19 cellular contexts compared by ENCODE assay signal in the genomic region with DNA sequence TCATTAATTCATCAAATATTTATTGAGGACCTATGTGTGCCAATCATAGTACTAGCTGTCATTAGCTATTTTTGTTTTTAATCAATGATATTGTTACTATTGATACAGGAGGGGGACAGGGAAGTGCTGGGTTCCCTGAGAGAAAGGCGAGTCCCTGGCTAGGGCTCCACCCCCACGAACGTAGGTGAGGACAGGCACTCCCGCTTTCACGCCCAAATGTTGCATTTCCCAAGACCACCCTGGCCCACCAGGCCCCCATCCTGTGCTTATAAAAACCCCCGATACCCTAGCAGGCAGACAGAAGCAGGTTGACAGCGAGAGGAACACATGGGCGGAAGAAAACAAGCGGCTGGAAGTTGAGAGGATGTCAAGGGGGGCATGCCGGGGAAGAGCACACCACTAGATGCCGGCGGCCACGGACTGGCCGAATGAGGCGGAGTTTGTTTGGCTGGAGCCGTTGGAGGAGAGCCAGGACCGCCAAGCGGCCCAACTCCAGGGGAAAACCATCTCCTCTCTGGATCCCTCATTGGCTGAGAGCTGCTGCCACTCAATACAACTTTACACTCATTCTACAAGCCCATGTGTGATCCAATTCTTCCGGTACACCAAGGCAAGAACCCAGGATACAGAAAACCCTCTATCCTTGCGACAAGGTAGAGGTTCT.
A peak's percentile ranks its signal among the peaks of the same experiment; 100 is the strongest.
DNase-seq lines count a peak whose midpoint lies in the region; ATAC-seq and TF ChIP-seq lines count a peak whose summit lies in the region.
"Had no signal": no experiment of that assay in that cellular context is flagged by ENCODE, and none has a peak within 500 bp of the region (broad histone marks: within the 10 kb centered on the region; RNA-seq: fewer than 3 reads in every experiment).

No MANE protein-coding gene starts in this region.

- POLR2A ChIA-PET in WTC11 (lab: Charles Lee): no interaction called here

- H2BK12ac ChIP-seq in H9 (ENCODE audit: insufficient read length, low read depth, low read length): no peak overlapping the region

- H4K91ac ChIP-seq in H9 (ENCODE audit: insufficient read length, low read depth, low read length): no peak overlapping the region

- no peak overlapping the region for H3K56ac ChIP-seq in H9 (ENCODE audit: insufficient read length, low read depth, low read length)

- no peak overlapping the region for H3K4ac ChIP-seq in H9 (ENCODE audit: low read depth, low read length)

- no peak overlapping the region for H4K8ac ChIP-seq in H9 (replicated peaks; ENCODE audit: insufficient read length, low read depth, low read length)

- H3K27me3 ChIP-seq in H9 (ENCODE audit: insufficient read depth, low read length): no peaks in the 10 kb centered on the region
- H3K27me3 ChIP-seq in SJCRH30: no peaks in the 10 kb centered on the region
- H3K27me3 ChIP-seq in body of pancreas: no peaks in the 10 kb centered on the region
- H3K27me3 ChIP-seq: Peyer's patch had no signal

- CTCF ChIA-PET in WTC11 (lab: Charles Lee): interaction anchor here (0.6 kb wide), 1 partner anchor 250 kb away, joined by 3 read pairs; no protein-coding TSS in a partner anchor

- H2BK20ac ChIP-seq in H9 (ENCODE audit: low read depth, low read length, poor library complexity, severe bottlenecking): no peak overlapping the region

- no peak overlapping the region for H4K5ac ChIP-seq in H9 (ENCODE audit: insufficient read length, low read depth, low read length)

- no peak overlapping the region for H3K18ac ChIP-seq in H9 (ENCODE audit: insufficient read length, low read depth, low read length)

- no peak overlapping the region for H3K4me2 ChIP-seq in H9 (ENCODE audit: insufficient read depth, insufficient read length, low read length)

- H3K9me3 Mint-ChIP-seq in H9 (no peaks in the 10 kb centered on the region; a peak in 2 of 5 replicates), WTC11 (no peaks in the 10 kb centered on the region)

- H2BK120ac ChIP-seq in H9 (ENCODE audit: low read depth, low read length, poor library complexity, severe bottlenecking): no peak overlapping the region

- DNase-seq in NCI-H510A treated with DMSO at 0.1 percent for 48 hours (lab: John Stamatoyannopoulos, UW) (peak; percentile 13), NCI-H510A (lab: John Stamatoyannopoulos, UW) (no peak), H9 (no peak), WTC11 (ENCODE audit: low spot score) (no peak), SJCRH30 (no peak), body of pancreas (no peak)
- no peak for DNase-seq in activated CD8-positive, alpha-beta memory T cell treated with anti-CD3 and anti-CD28 coated beads, Interleukin-2, amount 50 U/mL, for 4 hours
- DNase-seq: 8988T, H7, HFFc6, KBM-7, NCI-H1092, NCI-H1436, NCI-H187 treated with DMSO at 0.1 percent for 48 hours, NCI-H345, NCI-H526, Peyer's patch had no signal

- no peak overlapping the region for H3K14ac ChIP-seq in H9 (ENCODE audit: insufficient read depth, low read length)

- no peak for TF ChIP-seq CTCF in H9 (conservative IDR thresholded peaks at IDR 0.05)
- TF ChIP-seq CTCF in WTC11 (IDR thresholded peaks at IDR 0.05): no peak
- TF ChIP-seq CTCF in body of pancreas (IDR thresholded peaks at IDR 0.05): no peak

- no CpG with 5 or more reads among the region's 20 CpGs for WGBS in H9 (ENCODE audit: extremely low coverage, insufficient read length, low lambda C conversion rate)
- 79% methylated on average over 20 of the region's 20 CpGs for WGBS in body of pancreas, 2 donors

- H2BK15ac ChIP-seq in H9 (ENCODE audit: low read depth, low read length): no peak overlapping the region

- intact Hi-C loops in body of pancreas (cut with DNase I): no loop called here

- ATAC-seq in WTC11 (0 out of 2 replicates have a peak, but pooled peaks have one; percentile 41), body of pancreas (no peak)

- no peaks in the 10 kb centered on the region for H3K23me2 ChIP-seq in H9 (ENCODE audit: insufficient read length, low read depth, low read length, poor library complexity, severe bottlenecking)

- no peaks in the 10 kb centered on the region for H3K79me2 ChIP-seq in H9 (ENCODE audit: insufficient read depth, low read length)

- H3K23ac ChIP-seq in H9 (ENCODE audit: insufficient read length, low read depth, low read length): no peak overlapping the region

- H3K4me1 Mint-ChIP-seq in H9 (no peaks in the 10 kb centered on the region), WTC11 (no peaks in the 10 kb centered on the region)
- H3K4me1 Mint-ChIP-seq: CD14-positive monocyte had no signal

- no peaks in the 10 kb centered on the region for H3K79me1 ChIP-seq in H9 (ENCODE audit: insufficient read depth, low read depth, low read length, poor library complexity, severe bottlenecking)

- no peak overlapping the region for H2BK5ac ChIP-seq in H9 (ENCODE audit: insufficient read length, low read length)

- no peak overlapping the region for H3K4me3 ChIP-seq in SJCRH30
- H3K4me3 ChIP-seq in body of pancreas: no peak overlapping the region
- H3K4me3 ChIP-seq: Peyer's patch, SK-N-MC had no signal

- H3K4me1 ChIP-seq in H9 (ENCODE audit: insufficient read depth, low read length): no peaks in the 10 kb centered on the region
- no peaks in the 10 kb centered on the region for H3K4me1 ChIP-seq in SJCRH30
- H3K4me1 ChIP-seq in body of pancreas: no peaks in the 10 kb centered on the region
- H3K4me1 ChIP-seq: Peyer's patch had no signal

- H2AFZ ChIP-seq in H9 (ENCODE audit: low read length): peak overlapping the region; percentile 56

- H4K20me1 ChIP-seq in H9 (ENCODE audit: control insufficient read depth, insufficient read depth, insufficient read length): no peaks in the 10 kb centered on the region

- H3K27ac Mint-ChIP-seq in H9: no peak overlapping the region
- no peak overlapping the region for H3K27ac Mint-ChIP-seq in WTC11
- H3K27ac Mint-ChIP-seq: CD14-positive monocyte, HFFc6 had no signal

- no peak for TF ChIP-seq POLR2A in body of pancreas (IDR thresholded peaks at IDR 0.05)

- no peak overlapping the region for H3K9ac ChIP-seq in H9 (ENCODE audit: extremely low read depth, insufficient read length, low read length)

- H2AK5ac ChIP-seq in H9 (ENCODE audit: insufficient read length, low read length): no peak overlapping the region

- H3K36me3 ChIP-seq in SJCRH30: no peaks in the 10 kb centered on the region
- no peaks in the 10 kb centered on the region for H3K36me3 ChIP-seq in body of pancreas (replicated peaks in 1 of 2; ENCODE audit: insufficient read depth in 1 of 2, low read depth in 2 of 2)
- H3K36me3 ChIP-seq: Peyer's patch had no signal

- H3K27ac ChIP-seq in H9 (ENCODE audit: insufficient read length, low read depth, low read length): no peak overlapping the region
- H3K27ac ChIP-seq in SJCRH30: no peak overlapping the region
- no peak overlapping the region for H3K27ac ChIP-seq in body of pancreas
- H3K27ac ChIP-seq: Peyer's patch, SK-N-MC had no signal

- H3K9me3 ChIP-seq in H9 (ENCODE audit: control insufficient read depth, low read depth, low read length): no peaks in the 10 kb centered on the region
- H3K9me3 ChIP-seq in SJCRH30 (replicated peaks): no peaks in the 10 kb centered on the region
- H3K9me3 ChIP-seq in body of pancreas: no peaks in the 10 kb centered on the region
- H3K9me3 ChIP-seq: Peyer's patch had no signal

- no peaks in the 10 kb centered on the region for H3K27me3 Mint-ChIP-seq in H9 (ENCODE audit: low read depth)
- H3K27me3 Mint-ChIP-seq in WTC11 (ENCODE audit: low read depth): no peaks in the 10 kb centered on the region

- H3K36me3 Mint-ChIP-seq in H9 (ENCODE audit: insufficient read depth in 1 of 3, low read depth in 3 of 3) (no peaks in the 10 kb centered on the region), WTC11 (no peaks in the 10 kb centered on the region)
- H3K36me3 Mint-ChIP-seq: CD14-positive monocyte had no signal

- no peak overlapping the region for H3K4me3 Mint-ChIP-seq in H9
- no peak overlapping the region for H3K4me3 Mint-ChIP-seq in WTC11
- H3K4me3 Mint-ChIP-seq: CD14-positive monocyte, HFFc6 had no signal

- no peak overlapping the region for H3T11ph ChIP-seq in H9 (ENCODE audit: low read length)

TF ChIP-seq in WTC11, 78 proteins besides CTCF, POLR2A, EP300 and RAD21 (continues in another document):
- TF ChIP-seq SP1 (CRISPR knock-in tag; conservative IDR thresholded peaks at IDR 0.05) (no peak), ZNF138 (CRISPR knock-in tag; conservative IDR thresholded peaks at IDR 0.05) (no peak), ZNF396 (CRISPR knock-in tag; IDR thresholded peaks at IDR 0.05; ENCODE audit: borderline replicate concordance) (no peak)
- TF ChIP-seq, protein P1, sequence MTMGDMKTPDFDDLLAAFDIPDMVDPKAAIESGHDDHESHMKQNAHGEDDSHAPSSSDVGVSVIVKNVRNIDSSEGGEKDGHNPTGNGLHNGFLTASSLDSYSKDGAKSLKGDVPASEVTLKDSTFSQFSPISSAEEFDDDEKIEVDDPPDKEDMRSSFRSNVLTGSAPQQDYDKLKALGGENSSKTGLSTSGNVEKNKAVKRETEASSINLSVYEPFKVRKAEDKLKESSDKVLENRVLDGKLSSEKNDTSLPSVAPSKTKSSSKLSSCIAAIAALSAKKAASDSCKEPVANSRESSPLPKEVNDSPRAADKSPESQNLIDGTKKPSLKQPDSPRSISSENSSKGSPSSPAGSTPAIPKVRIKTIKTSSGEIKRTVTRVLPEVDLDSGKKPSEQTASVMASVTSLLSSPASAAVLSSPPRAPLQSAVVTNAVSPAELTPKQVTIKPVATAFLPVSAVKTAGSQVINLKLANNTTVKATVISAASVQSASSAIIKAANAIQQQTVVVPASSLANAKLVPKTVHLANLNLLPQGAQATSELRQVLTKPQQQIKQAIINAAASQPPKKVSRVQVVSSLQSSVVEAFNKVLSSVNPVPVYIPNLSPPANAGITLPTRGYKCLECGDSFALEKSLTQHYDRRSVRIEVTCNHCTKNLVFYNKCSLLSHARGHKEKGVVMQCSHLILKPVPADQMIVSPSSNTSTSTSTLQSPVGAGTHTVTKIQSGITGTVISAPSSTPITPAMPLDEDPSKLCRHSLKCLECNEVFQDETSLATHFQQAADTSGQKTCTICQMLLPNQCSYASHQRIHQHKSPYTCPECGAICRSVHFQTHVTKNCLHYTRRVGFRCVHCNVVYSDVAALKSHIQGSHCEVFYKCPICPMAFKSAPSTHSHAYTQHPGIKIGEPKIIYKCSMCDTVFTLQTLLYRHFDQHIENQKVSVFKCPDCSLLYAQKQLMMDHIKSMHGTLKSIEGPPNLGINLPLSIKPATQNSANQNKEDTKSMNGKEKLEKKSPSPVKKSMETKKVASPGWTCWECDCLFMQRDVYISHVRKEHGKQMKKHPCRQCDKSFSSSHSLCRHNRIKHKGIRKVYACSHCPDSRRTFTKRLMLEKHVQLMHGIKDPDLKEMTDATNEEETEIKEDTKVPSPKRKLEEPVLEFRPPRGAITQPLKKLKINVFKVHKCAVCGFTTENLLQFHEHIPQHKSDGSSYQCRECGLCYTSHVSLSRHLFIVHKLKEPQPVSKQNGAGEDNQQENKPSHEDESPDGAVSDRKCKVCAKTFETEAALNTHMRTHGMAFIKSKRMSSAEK (CRISPR knock-in tag; IDR thresholded peaks at IDR 0.05; ENCODE audit: borderline replicate concordance): no peak
- TF ChIP-seq, protein P2, sequence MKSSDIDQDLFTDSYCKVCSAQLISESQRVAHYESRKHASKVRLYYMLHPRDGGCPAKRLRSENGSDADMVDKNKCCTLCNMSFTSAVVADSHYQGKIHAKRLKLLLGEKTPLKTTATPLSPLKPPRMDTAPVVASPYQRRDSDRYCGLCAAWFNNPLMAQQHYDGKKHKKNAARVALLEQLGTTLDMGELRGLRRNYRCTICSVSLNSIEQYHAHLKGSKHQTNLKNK (CRISPR knock-in tag; IDR thresholded peaks at IDR 0.05): no peak
